11 cellular contexts compared by ENCODE assay signal in genomic region chr1:182913401-182913800, GRCh38. TPM values are rescaled to one million over a fixed set of nuclear protein-coding genes. Genes with fewer than 3 reads are reported as not detected.
"Had no signal": no experiment of that assay in that cellular context is flagged by ENCODE, and none has a peak within 500 bp of the region (broad histone marks: within the 10 kb centered on the region; RNA-seq: fewer than 3 reads in every experiment).

No MANE protein-coding gene starts in this region.

- H3K4me3 Mint-ChIP-seq: GM23338, H9, HFFc6 had no signal

- H3K27ac Mint-ChIP-seq: GM23338, H9, HFFc6 had no signal

- H3K9me3 Mint-ChIP-seq: HFFc6 had no signal

- ATAC-seq: GM23338, HCT116 had no signal

- H3K4me3 ChIP-seq: GM23248, GM23338, HAP-1 had no signal

- DNase-seq: GM23248, GOT3, H7, H9, HCEC 1CT, HFFc6 had no signal

- H3K4me1 ChIP-seq: HAP-1 had no signal

- H3K9me3 ChIP-seq: HAP-1 had no signal

- H3K27ac ChIP-seq: GM23248 had no signal

- H3K9ac ChIP-seq: GM23248 had no signal

- H3K36me3 ChIP-seq: HAP-1 had no signal

RNA-seq across cellular contexts. Expression of gene SHCBP1L, which starts 39.6 kb away (rescaled TPM):
- total RNA-seq: GM23248, GM23338, H1, H4, H7, H9, HFFc6 had no signal
- polyA plus RNA-seq: GM23248, GM23338, H1 had no signal
